In genomic region chr2:221529943-221530652, GRCh38 we compare ENCODE assay signal across 1 cellular context.
TF ChIP-seq lines count a peak whose summit lies in the region.

No MANE protein-coding gene starts in this region.

TF ChIP-seq in GM12878, 131 proteins besides CTCF, POLR2A, EP300 and RAD21:
- TF ChIP-seq MYB (IDR thresholded peaks at IDR 0.05; ENCODE audit: borderline replicate concordance, low read depth, low read length) (no peak), SIN3A (IDR thresholded peaks at IDR 0.05; ENCODE audit: low read depth, low read length) (no peak)
